ENCODE assay signal across 19 cellular contexts in genomic region chr15:80870366-80870765, GRCh38.
"Had no signal": no experiment of that assay in that cellular context is flagged by ENCODE, and none has a peak within 500 bp of the region (broad histone marks: within the 10 kb centered on the region; RNA-seq: fewer than 3 reads in every experiment).

No MANE protein-coding gene starts in this region.

- H3K9ac ChIP-seq: SK-N-SH had no signal

- DNase-seq: KBM-7, MV-4-11, NCI-H1048, NCI-H1105 treated with DMSO at 0.1 percent for 48 hours, NCI-H1417 treated with DMSO at 0.1 percent for 48 hours, NCI-H146, NCI-H1694 treated with DMSO at 0.1 percent for 48 hours, NCI-H1930, NCI-H2081, NCI-H2107, NCI-H2227 treated with DMSO at 0.1 percent for 48 hours, NCI-H524, NCI-H69, NCI-H774, SHP77, SK-N-SH, SW 1271, T-cell had no signal

- H3K9me3 Mint-ChIP-seq: T-cell had no signal

- H3K27ac ChIP-seq: RWPE1 had no signal

- H3K9me3 ChIP-seq: SK-N-SH had no signal

- H3K4me3 Mint-ChIP-seq: T-cell had no signal

- H3K36me3 Mint-ChIP-seq: T-cell had no signal

- H3K4me2 ChIP-seq: SK-N-SH had no signal

- H3K4me1 Mint-ChIP-seq: T-cell had no signal
